In genomic region chr15:88036154-88036839, GRCh38 we compare ENCODE assay signal across 22 cellular contexts.
A peak's percentile ranks its signal among the peaks of the same experiment; 100 is the strongest.
DNase-seq lines count a peak whose midpoint lies in the region; ATAC-seq, FAIRE-seq and TF ChIP-seq lines count a peak whose summit lies in the region.
"Had no signal": no experiment of that assay in that cellular context is flagged by ENCODE, and none has a peak within 500 bp of the region (broad histone marks: within the 10 kb centered on the region; RNA-seq: fewer than 3 reads in every experiment).

No MANE protein-coding gene starts in this region.

- H3K27ac ChIP-seq in K562 (ENCODE audit: extremely low read depth, low read depth, low read length) (no peak overlapping the region), left lung (no peak overlapping the region)
- H3K27ac ChIP-seq: gastroesophageal sphincter, uterus, VCaP had no signal

- H3K27ac Mint-ChIP-seq in mesothelial cell of epicardium = no peak overlapping the region
- H3K27ac Mint-ChIP-seq: activated CD8-positive, alpha-beta T cell treated with anti-CD3 and anti-CD28 coated beads, Interleukin-2, amount 10 ng/mL, durations not matched to agents 7 days and 5 days; activated naive CD8-positive, alpha-beta T cell treated with anti-CD3 and anti-CD28 coated beads, Interleukin-2, amount 10 ng/mL, durations not matched to agents 7 days and 5 days; activated T-cell treated with anti-CD3 and anti-CD28 coated beads, Interleukin-2, amount 50 U/mL, for 72 hours; dendritic cell treated with granulocyte-macrophage colony-stimulating factor and Interleukin-4, amounts not matched to agents 40 ng/mL and 50 ng/mL, for 4 days; IgD-negative memory B cell; nephron had no signal

- TF ChIP-seq RAD21 in K562 (CRISPR knock-in tag; conservative IDR thresholded peaks at IDR 0.05 in 1 of 2, IDR thresholded peaks at IDR 0.05 in 1 of 2) = no peak

- no peak for FAIRE-seq in K562 (lab: Jason Lieb, UNC)

- ATAC-seq in K562 (no peak), HG03139 (IDR thresholded peaks at IDR 0.05; ENCODE audit: unreplicated experiment) (no peak), left lung (no peak), GM21825 (IDR thresholded peaks at IDR 0.05; ENCODE audit: unreplicated experiment) (no peak)
- ATAC-seq: activated CD8-positive, alpha-beta T cell treated with anti-CD3 and anti-CD28 coated beads, Interleukin-2, amount 10 ng/mL, durations not matched to agents 7 days and 5 days; activated T-cell treated with anti-CD3 and anti-CD28 coated beads, Interleukin-2, amount 50 U/mL, for 72 hours; gastroesophageal sphincter; Panc1; SK-N-SH treated with all-trans-retinoic acid at 6 μM for 48 hours had no signal

- POLR2A ChIA-PET in K562 (lab: Yijun Ruan, JAX) = no interaction called here

- DNase-seq in GDM1 (lab: John Stamatoyannopoulos, UW) = peak; percentile 87
- DNase-seq in NOMO-1 (lab: John Stamatoyannopoulos, UW; ENCODE audit: unreplicated experiment in 2 of 2) = peak; percentile 14 to 27
- no peak for DNase-seq in K562 (ENCODE audit: extremely low read depth in 1 of 4, low spot score in 3 of 4)
- DNase-seq in mesothelial cell of epicardium (ENCODE audit: low spot score in 2 of 2, unreplicated experiment in 2 of 2) = no peak
- DNase-seq in T-helper 1 cell = no peak
- DNase-seq in left lung = no peak
- DNase-seq: activated CD8-positive, alpha-beta T cell treated with anti-CD3 and anti-CD28 coated beads, Interleukin-2, amount 10 ng/mL, durations not matched to agents 7 days and 5 days; activated naive CD8-positive, alpha-beta T cell treated with anti-CD3 and anti-CD28 coated beads, Interleukin-2, amount 10 ng/mL, durations not matched to agents 7 days and 5 days; activated T-cell treated with anti-CD3 and anti-CD28 coated beads, Interleukin-2, amount 50 U/mL, for 72 hours; NCI-H1105; NCI-H526; stimulated activated naive CD4-positive, alpha-beta T cell; uterus had no signal

- WGBS in K562 (ENCODE audit: insufficient coverage, low coverage, missing lambda C conversion rate) = 0% methylated on average over 9 of the region's 9 CpGs

- no peaks in the 10 kb centered on the region for H3K9me1 ChIP-seq in K562 (ENCODE audit: control insufficient read depth, insufficient read depth, low read length)

- H3K4me3 ChIP-seq in K562 (no peak overlapping the region), left lung (no peak overlapping the region)
- H3K4me3 ChIP-seq: gastroesophageal sphincter, uterus had no signal

- H3K36me3 ChIP-seq in K562 (ENCODE audit: control insufficient read depth, insufficient read depth, low read length) (no peaks in the 10 kb centered on the region), left lung (no peaks in the 10 kb centered on the region)
- H3K36me3 ChIP-seq: gastroesophageal sphincter, uterus had no signal

- H3K27me3 ChIP-seq in K562 (ENCODE audit: control insufficient read depth in 2 of 2, insufficient read depth in 2 of 2, low read length in 2 of 2) (no peaks in the 10 kb centered on the region; a peak in 1 of 5 replicates), left lung (peaks cover 0 to 18% of the 10 kb centered on the region in 2 donors)
- H3K27me3 ChIP-seq: uterus had no signal

- H3K36me3 Mint-ChIP-seq in mesothelial cell of epicardium = no peaks in the 10 kb centered on the region
- H3K36me3 Mint-ChIP-seq: activated naive CD8-positive, alpha-beta T cell treated with anti-CD3 and anti-CD28 coated beads, Interleukin-2, amount 10 ng/mL, durations not matched to agents 7 days and 5 days; IgD-negative memory B cell had no signal

- in situ Hi-C loops in K562 (cut with MboI) = no loop called here

- TF ChIP-seq CTCF in K562 (IDR thresholded peaks at IDR 0.05 in 2 of 3, conservative IDR thresholded peaks at IDR 0.05 in 1 of 3; ENCODE audit: insufficient read depth in 2 of 3, low read depth in 1 of 3, low read length in 3 of 3) (no peak), mesothelial cell of epicardium (IDR thresholded peaks at IDR 0.05; ENCODE audit: unreplicated experiment) (no peak), left lung (IDR thresholded peaks at IDR 0.05) (no peak)

- H2AFZ ChIP-seq in K562 (ENCODE audit: low read depth, low read length) = no peak overlapping the region

- H3K4me1 Mint-ChIP-seq in mesothelial cell of epicardium = peaks cover 5% of the 10 kb centered on the region
- H3K4me1 Mint-ChIP-seq: nephron had no signal

- H3K79me2 ChIP-seq in K562 (ENCODE audit: control insufficient read depth, insufficient read depth, low read length) = no peaks in the 10 kb centered on the region

- no peak for TF ChIP-seq EP300 in K562 (IDR thresholded peaks at IDR 0.05; ENCODE audit: low read length)

- BruUV-seq in K562 (replicated peaks; lab: Mats Ljungman, UMichigan) = no TSS peak

- H3K4me2 ChIP-seq in K562 (ENCODE audit: insufficient read depth, low read length) = no peak overlapping the region

- no peaks in the 10 kb centered on the region for H3K9me3 ChIP-seq in K562 (replicated peaks; ENCODE audit: control insufficient read depth, insufficient read depth, low read depth, low read length)
- no peaks in the 10 kb centered on the region for H3K9me3 ChIP-seq in left lung
- H3K9me3 ChIP-seq: gastroesophageal sphincter, uterus had no signal

- H3K27me3 Mint-ChIP-seq in mesothelial cell of epicardium (ENCODE audit: low read depth) = peaks cover 62% of the 10 kb centered on the region

- H4K20me1 ChIP-seq in K562 (replicated peaks; ENCODE audit: control insufficient read depth, insufficient read depth, low read length) = no peaks in the 10 kb centered on the region

- TF ChIP-seq POLR2A in K562 (conservative IDR thresholded peaks at IDR 0.05) = no peak

- intact Hi-C loops in K562 (cut with micrococcal nuclease) (no loop called here), left lung (cut with DNase I) (no loop called here)

- no peak overlapping the region for H3K9ac ChIP-seq in K562 (ENCODE audit: insufficient read depth in 1 of 2, low read depth in 2 of 2, low read length in 2 of 2)

- H3K4me1 ChIP-seq in K562 (replicated peaks in 1 of 2; ENCODE audit: control insufficient read depth in 2 of 2, insufficient read depth in 2 of 2, low read length in 2 of 2) = no peaks in the 10 kb centered on the region
- H3K4me1 ChIP-seq in left lung = no peaks in the 10 kb centered on the region
- H3K4me1 ChIP-seq: gastroesophageal sphincter, uterus had no signal

- no peaks in the 10 kb centered on the region for H3K9me3 Mint-ChIP-seq in mesothelial cell of epicardium
- H3K9me3 Mint-ChIP-seq: activated naive CD8-positive, alpha-beta T cell treated with anti-CD3 and anti-CD28 coated beads, Interleukin-2, amount 10 ng/mL, durations not matched to agents 7 days and 5 days; activated T-cell treated with anti-CD3 and anti-CD28 coated beads, Interleukin-2, amount 50 U/mL, for 72 hours; dendritic cell treated with granulocyte-macrophage colony-stimulating factor and Interleukin-4, amounts not matched to agents 40 ng/mL and 50 ng/mL, for 4 days; nephron had no signal

- CTCF ChIA-PET in K562 (lab: Yijun Ruan, JAX; ENCODE audit: low intra/inter-chr PET ratio) = no interaction called here

- peak overlapping the region; percentile 2 for H3K4me3 Mint-ChIP-seq in mesothelial cell of epicardium
- H3K4me3 Mint-ChIP-seq: activated CD8-positive, alpha-beta T cell treated with anti-CD3 and anti-CD28 coated beads, Interleukin-2, amount 10 ng/mL, durations not matched to agents 7 days and 5 days; activated naive CD8-positive, alpha-beta T cell treated with anti-CD3 and anti-CD28 coated beads, Interleukin-2, amount 10 ng/mL, durations not matched to agents 7 days and 5 days; activated T-cell treated with anti-CD3 and anti-CD28 coated beads, Interleukin-2, amount 50 U/mL, for 72 hours; dendritic cell treated with granulocyte-macrophage colony-stimulating factor and Interleukin-4, amounts not matched to agents 40 ng/mL and 50 ng/mL, for 4 days; nephron had no signal

TF ChIP-seq in K562, 482 proteins besides CTCF, POLR2A, EP300 and RAD21:
- TF ChIP-seq HDAC1 (IDR thresholded peaks at IDR 0.05) (no peak), TAF7 (tag; IDR thresholded peaks at IDR 0.05) (no peak), SPI1 (IDR thresholded peaks at IDR 0.05; ENCODE audit: borderline replicate concordance, low read depth, low read length) (peak; percentile 44; the same call in 1 of the 2 replicates), ZNF146 (CRISPR knock-in tag; IDR thresholded peaks at IDR 0.05; ENCODE audit: unreplicated experiment) (no peak), RBM17 (IDR thresholded peaks at IDR 0.05; ENCODE audit: borderline replicate concordance, low read depth, low read length) (no peak), NFATC3 (IDR thresholded peaks at IDR 0.05) (no peak), HMGN3 (IDR thresholded peaks at IDR 0.05; ENCODE audit: borderline replicate concordance, extremely low read depth, insufficient read length, low read depth, low read length) (no peak)
TF ChIP-seq in K562: peak in this region for 1.

Comparison
In these comparisons a context has a peak if more than half of its experiments do, and no peak if none do; other contexts are left out.
1. DNase-seq: peak in GDM1 (single experiment) and NOMO-1 (2 of 2); none in K562 (0 of 4), mesothelial cell of epicardium (0 of 2), T-helper 1 cell (0 of 5) and left lung (0 of 2).